21 cellular contexts compared by ENCODE assay signal in genomic region chr7:96337519-96337918, GRCh38.
"Had no signal": no experiment of that assay in that cellular context is flagged by ENCODE, and none has a peak within 500 bp of the region (broad histone marks: within the 10 kb centered on the region; RNA-seq: fewer than 3 reads in every experiment).

No MANE protein-coding gene starts in this region.

- H3K4me3 ChIP-seq: adrenal gland, body of pancreas, sigmoid colon, SJCRH30 had no signal

- H3K4me3 Mint-ChIP-seq: activated CD4-positive, alpha-beta memory T cell treated with anti-CD3 and anti-CD28 coated beads for 36 hours; activated CD8-positive, alpha-beta memory T cell treated with anti-CD3 and anti-CD28 coated beads, Interleukin-2, amount 10 ng/mL, durations not matched to agents 7 days and 5 days; activated T-cell treated with anti-CD3 and anti-CD28 coated beads, Interleukin-2, amount 50 U/mL, for 4 hours; nephron; stimulated activated memory B cell treated with anti-CD40 and anti-IgM and Interleukin-4, amounts not matched to agents 10 μg/mL and 1 μg/mL and 100 μg/mL, for 72 hours; T-helper 17 cell had no signal

- H3K4me1 Mint-ChIP-seq: activated CD8-positive, alpha-beta memory T cell treated with anti-CD3 and anti-CD28 coated beads, Interleukin-2, amount 10 ng/mL, durations not matched to agents 7 days and 5 days; nephron; stimulated activated memory B cell treated with anti-CD40 and anti-IgM and Interleukin-4, amounts not matched to agents 10 μg/mL and 1 μg/mL and 100 μg/mL, for 72 hours; T-helper 17 cell had no signal

- H3K27ac Mint-ChIP-seq: activated CD4-positive, alpha-beta memory T cell treated with anti-CD3 and anti-CD28 coated beads for 36 hours; activated CD8-positive, alpha-beta memory T cell treated with anti-CD3 and anti-CD28 coated beads, Interleukin-2, amount 10 ng/mL, durations not matched to agents 7 days and 5 days; nephron; stimulated activated memory B cell treated with anti-CD40 and anti-IgM and Interleukin-4, amounts not matched to agents 10 μg/mL and 1 μg/mL and 100 μg/mL, for 72 hours; T-helper 17 cell had no signal

- H3K36me3 Mint-ChIP-seq: activated CD4-positive, alpha-beta memory T cell treated with anti-CD3 and anti-CD28 coated beads for 36 hours; activated CD8-positive, alpha-beta memory T cell treated with anti-CD3 and anti-CD28 coated beads, Interleukin-2, amount 10 ng/mL, durations not matched to agents 7 days and 5 days; stimulated activated memory B cell treated with anti-CD40 and anti-IgM and Interleukin-4, amounts not matched to agents 10 μg/mL and 1 μg/mL and 100 μg/mL, for 72 hours had no signal

- DNase-seq: activated CD4-positive, alpha-beta memory T cell treated with anti-CD3 and anti-CD28 coated beads for 36 hours; activated CD8-positive, alpha-beta memory T cell treated with anti-CD3 and anti-CD28 coated beads, Interleukin-2, amount 10 ng/mL, durations not matched to agents 7 days and 5 days; activated effector memory CD4-positive, alpha-beta T cell treated with Interleukin-2 at 50 U/mL for 16 hours; activated naive CD4-positive, alpha-beta T cell treated with anti-CD3 and anti-CD28 coated beads, Interleukin-2, amount 50 U/mL, for 16 hours; activated T-cell treated with anti-CD3 and anti-CD28 coated beads, Interleukin-2, amount 50 U/mL, for 4 hours; adrenal gland; body of pancreas; central memory CD4-positive, alpha-beta T cell; cortex of kidney; effector memory CD4-positive, alpha-beta T cell; hypothalamus; mesenchymal stem cell; nucleus accumbens; sigmoid colon; SJCRH30; stimulated activated CD4-positive, alpha-beta T cell treated with anti-CD3 and anti-CD28 coated beads, Interleukin-1b, Interleukin-23, amount 100 ng/mL, for 48 hours; T-helper 17 cell; trophoblast cell; WERI-Rb-1 had no signal

- H3K9me3 Mint-ChIP-seq: activated T-cell treated with anti-CD3 and anti-CD28 coated beads, Interleukin-2, amount 50 U/mL, for 4 hours; nephron; stimulated activated memory B cell treated with anti-CD40 and anti-IgM and Interleukin-4, amounts not matched to agents 10 μg/mL and 1 μg/mL and 100 μg/mL, for 72 hours had no signal

- ATAC-seq: activated CD8-positive, alpha-beta memory T cell treated with anti-CD3 and anti-CD28 coated beads, Interleukin-2, amount 10 ng/mL, durations not matched to agents 7 days and 5 days; activated T-cell treated with anti-CD3 and anti-CD28 coated beads, Interleukin-2, amount 50 U/mL, for 4 hours; body of pancreas; stimulated activated memory B cell treated with anti-CD40 and anti-IgM and Interleukin-4, amounts not matched to agents 10 μg/mL and 1 μg/mL and 100 μg/mL, for 72 hours; T-helper 17 cell had no signal
